27 cellular contexts compared by ENCODE assay signal in the genomic region with DNA sequence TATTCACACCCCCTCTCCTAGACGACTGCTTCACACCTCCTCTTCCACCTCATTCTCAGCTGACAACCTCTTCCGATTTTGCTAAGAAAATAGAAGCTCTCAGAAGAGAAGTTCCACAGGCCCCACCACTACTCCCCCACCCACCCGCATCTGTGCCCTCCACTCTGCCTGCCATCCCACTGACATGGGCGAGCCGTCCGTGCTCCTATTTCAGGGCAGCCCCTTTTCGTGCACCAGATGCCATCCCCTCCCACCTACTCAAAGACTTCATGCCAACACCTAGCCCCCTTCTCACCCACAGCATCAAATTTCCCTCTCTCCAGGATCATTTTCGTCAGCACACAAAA.
"Had no signal": no experiment of that assay in that cellular context is flagged by ENCODE, and none has a peak within 500 bp of the region (broad histone marks: within the 10 kb centered on the region; RNA-seq: fewer than 3 reads in every experiment).

No MANE protein-coding gene starts in this region.

- H3K4me1 ChIP-seq: heart right ventricle, neural progenitor cell, parathyroid adenoma, right lobe of liver, testis, tibial artery had no signal

- H3K27me3 ChIP-seq: dorsolateral prefrontal cortex, heart right ventricle, neural progenitor cell, right lobe of liver, testis, tibial artery had no signal

- H3K9me3 ChIP-seq: right lobe of liver, testis, tibial artery had no signal

- FAIRE-seq: colon, islet of Langerhans, small intestine, urothelium cell line had no signal

- ATAC-seq: heart right ventricle; left lobe of liver; naive thymus-derived CD4-positive, alpha-beta T cell; stimulated activated naive CD8-positive, alpha-beta T cell treated with anti-CD3 and anti-CD28 coated beads, Interleukin-15, amount 100 ng/mL, for 72 hours had no signal

- H3K27ac ChIP-seq: dorsolateral prefrontal cortex, heart right ventricle, neural progenitor cell, parathyroid adenoma, right lobe of liver, testis, tibial artery had no signal

- H3K36me3 ChIP-seq: heart right ventricle, neural progenitor cell, right lobe of liver, tibial artery had no signal

- H3K9ac ChIP-seq: neural progenitor cell, parathyroid adenoma had no signal

- DNase-seq: cerebellar nuclear complex; dorsolateral prefrontal cortex; effector CD4-positive, alpha-beta T cell; foreskin melanocyte; glutamatergic neuron; heart right ventricle; hippocampal formation; mammary epithelial cell; mesendoderm; midbrain; naive thymus-derived CD4-positive, alpha-beta T cell; small intestine; stimulated activated CD4-positive, alpha-beta T cell treated with anti-CD3 and anti-CD28 coated beads, Interleukin-12 subunit alpha, Interleukin-12 subunit beta, amount 100 ng/mL, for 4 hours; stimulated activated CD4-positive, alpha-beta T cell treated with anti-CD3 and anti-CD28 coated beads, Interleukin-1b, Interleukin-23, amount 100 ng/mL, for 48 hours; stimulated activated CD4-positive, alpha-beta T cell treated with anti-CD3 and anti-CD28 coated beads, Interleukin-4, amount 100 ng/mL, for 1 hour; stimulated activated CD8-positive, alpha-beta memory T cell treated with anti-CD3 and anti-CD28 coated beads, Interleukin-4, amount 100 ng/mL, for 48 hours; stimulated activated naive CD4-positive, alpha-beta T cell; stimulated activated naive CD8-positive, alpha-beta T cell treated with anti-CD3 and anti-CD28 coated beads, Interleukin-15, amount 100 ng/mL, for 72 hours; testis had no signal

- H3K4me3 ChIP-seq: dorsolateral prefrontal cortex, heart right ventricle, neural progenitor cell, right lobe of liver, testis, tibial artery had no signal
